Comparison of ENCODE assay signal across 16 cellular contexts in the genomic region with DNA sequence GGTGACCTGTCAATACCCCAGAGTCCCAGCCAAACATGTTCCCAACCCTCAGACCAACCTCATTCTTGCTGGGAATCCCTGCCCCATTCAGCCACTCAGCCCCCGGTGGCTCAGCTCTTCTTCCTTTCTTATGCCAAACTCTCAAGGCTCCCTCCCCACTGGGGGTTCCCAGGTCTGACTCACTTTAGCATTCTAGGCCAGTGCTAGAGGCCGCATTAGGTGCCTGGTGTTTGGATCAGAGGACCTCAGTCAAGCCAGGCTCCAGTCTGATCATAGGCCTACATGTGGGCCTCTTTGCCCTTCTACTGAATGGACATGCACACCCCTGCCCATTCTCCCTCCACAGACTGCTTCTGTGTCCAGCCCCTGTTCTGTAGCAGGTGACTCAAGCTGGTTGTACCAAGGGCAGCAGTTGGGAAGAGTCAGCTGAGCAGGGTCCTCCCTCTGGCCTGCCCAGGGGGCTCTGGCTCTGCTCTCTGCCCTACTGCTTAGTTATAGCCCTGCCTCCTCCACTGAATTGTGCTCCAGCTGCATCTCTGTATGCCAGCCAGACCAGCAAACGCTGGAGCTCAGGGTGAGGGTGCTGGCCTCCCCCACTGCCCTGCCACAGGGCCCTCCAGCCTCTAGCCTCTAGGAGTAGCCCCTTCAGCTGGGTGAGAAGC. TPM values are rescaled to one million over a fixed set of nuclear protein-coding genes. Genes with fewer than 3 reads are reported as not detected.
"Had no signal": no experiment of that assay in that cellular context is flagged by ENCODE, and none has a peak within 500 bp of the region (broad histone marks: within the 10 kb centered on the region; RNA-seq: fewer than 3 reads in every experiment).

No MANE protein-coding gene starts in this region.

RNA-seq across cellular contexts. Expression of a gene that starts 9.8 kb away (rescaled TPM):
- total RNA-seq: activated B cell treated with CpG ODN at 0.5 μM for 24 hours had no signal
- polyA plus RNA-seq: aorta had no signal

RNA-seq across cellular contexts. Expression of a gene that starts 15.5 kb away (rescaled TPM):
- total RNA-seq: activated B cell treated with CpG ODN at 0.5 μM for 24 hours, aorta, cardiac muscle cell, fibroblast of lung, glomerular endothelial cell, heart right ventricle, left ventricle myocardium inferior, lung microvascular endothelial cell, mucosa of gallbladder, ovary, progenitor cell of endocrine pancreas, renal cortical epithelial cell, right lobe of liver, suprapubic skin, ureter had no signal
- polyA plus RNA-seq: aorta, cardiac muscle cell, fibroblast of lung, heart right ventricle, ovary, small intestine had no signal

RNA-seq across cellular contexts. Expression of a gene that starts 23.0 kb away (rescaled TPM):
- total RNA-seq: progenitor cell of endocrine pancreas had no signal
